ENCODE assay signal across 12 cellular contexts in the genomic region with DNA sequence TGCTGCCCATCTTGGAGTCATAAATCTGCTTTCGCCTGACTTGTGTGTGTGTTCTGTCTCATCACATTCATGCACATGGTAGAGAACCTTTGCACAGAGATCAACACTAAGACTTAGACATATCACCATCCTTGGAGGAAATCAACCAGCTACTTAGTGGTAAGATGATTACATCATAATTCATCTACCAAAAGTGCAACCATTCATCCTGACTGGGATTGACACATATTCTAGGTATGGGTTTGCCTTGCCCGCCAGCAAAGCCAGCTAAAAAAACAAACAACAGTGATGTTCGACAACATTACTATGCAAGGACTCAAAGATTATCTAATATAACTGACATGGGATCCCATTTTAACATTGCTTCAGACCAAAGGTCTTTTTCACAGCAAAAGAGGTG.
DNase-seq lines count a peak whose midpoint lies in the region; ATAC-seq and TF ChIP-seq lines count a peak whose summit lies in the region.
"Had no signal": no experiment of that assay in that cellular context is flagged by ENCODE, and none has a peak within 500 bp of the region (broad histone marks: within the 10 kb centered on the region; RNA-seq: fewer than 3 reads in every experiment).

No MANE protein-coding gene starts in this region.

- H3K9me3 ChIP-seq in adrenal gland (replicated peaks in 1 of 3) = no peaks in the 10 kb centered on the region
- H3K9me3 ChIP-seq in SK-N-SH = no peaks in the 10 kb centered on the region
- H3K9me3 ChIP-seq: BE2C had no signal

- no peak for TF ChIP-seq RAD21 in SK-N-SH (IDR thresholded peaks at IDR 0.05; ENCODE audit: low read length)

- no peak overlapping the region for H2AFZ ChIP-seq in SK-N-SH (ENCODE audit: low read depth)
- H2AFZ ChIP-seq: GM23338 had no signal

- H3K9ac ChIP-seq in SK-N-SH = no peak overlapping the region

- intact Hi-C loops in adrenal gland (cut with DNase I) = no loop called here

- DNase-seq in EL (peak; percentile 35), M059J (ENCODE audit: low read depth) (peak; percentile 34), brain microvascular endothelial cell (peak; percentile 29), iris pigment epithelial cell (ENCODE audit: low read depth) (peak; percentile 67), adrenal gland (no peak), SK-N-SH (no peak)
- DNase-seq: BE2C; CD8-positive, alpha-beta T cell; DMS53; H7 had no signal

- H3K4me2 ChIP-seq in SK-N-SH = no peak overlapping the region
- H3K4me2 ChIP-seq: GM23338 had no signal

- no peaks in the 10 kb centered on the region for H4K20me1 ChIP-seq in SK-N-SH (ENCODE audit: insufficient read depth)

- POLR2A ChIA-PET in SK-N-SH (lab: Yijun Ruan, JAX) = no interaction called here

- H3K79me2 ChIP-seq in SK-N-SH (ENCODE audit: insufficient read depth) = no peaks in the 10 kb centered on the region

- no peak for ATAC-seq in HG02970 (IDR thresholded peaks at IDR 0.05; ENCODE audit: low FRiP score, unreplicated experiment)
- ATAC-seq: CD8-positive, alpha-beta T cell; GM23338 had no signal

- H3K4me3 ChIP-seq in brain microvascular endothelial cell (ENCODE audit: low read depth, low read length) (no peak overlapping the region), adrenal gland (no peak overlapping the region), SK-N-SH (ENCODE audit: low read depth in 2 of 2, low read length in 1 of 2) (no peak overlapping the region)
- H3K4me3 ChIP-seq: GM23338 had no signal

- H3K27me3 ChIP-seq in brain microvascular endothelial cell (replicated peaks) (no peaks in the 10 kb centered on the region), adrenal gland (no peaks in the 10 kb centered on the region), SK-N-SH (ENCODE audit: insufficient read depth) (no peaks in the 10 kb centered on the region)
- H3K27me3 ChIP-seq: BE2C had no signal

- no peaks in the 10 kb centered on the region for H3K4me1 ChIP-seq in adrenal gland (replicated peaks in 1 of 2)
- H3K4me1 ChIP-seq in SK-N-SH (ENCODE audit: control insufficient read depth in 1 of 2, insufficient read depth in 2 of 2, low read depth in 1 of 2, low read length in 1 of 2) = no peaks in the 10 kb centered on the region; a peak in 1 of 4 replicates
- H3K4me1 ChIP-seq: BE2C had no signal

- no peaks in the 10 kb centered on the region for H3K9me2 ChIP-seq in SK-N-SH

- TF ChIP-seq POLR2A in adrenal gland (IDR thresholded peaks at IDR 0.05) = no peak

- H3K27ac ChIP-seq in brain microvascular endothelial cell (no peak overlapping the region), adrenal gland (no peak overlapping the region), SK-N-SH (ENCODE audit: low read depth in 2 of 2, low read length in 1 of 2) (no peak overlapping the region)

- no peak for TF ChIP-seq CTCF in brain microvascular endothelial cell (IDR thresholded peaks at IDR 0.05; ENCODE audit: low read depth, low read length, missing control alignments)
- no peak for TF ChIP-seq CTCF in adrenal gland (IDR thresholded peaks at IDR 0.05)
- TF ChIP-seq CTCF in SK-N-SH (IDR thresholded peaks at IDR 0.05) = no peak

- in situ Hi-C loops in brain microvascular endothelial cell (cut with HindIII; ENCODE audit: low pct_ligation_motif_present, low sequenced_read_pairs) = no loop called here

- CTCF ChIA-PET in SK-N-SH (lab: Yijun Ruan, JAX) = no interaction called here

- TF ChIP-seq EP300 in SK-N-SH (IDR thresholded peaks at IDR 0.05; ENCODE audit: borderline replicate concordance in 1 of 2, low read depth in 1 of 2, low read length in 1 of 2) = no peak

- H3K36me3 ChIP-seq in brain microvascular endothelial cell (replicated peaks) (no peaks in the 10 kb centered on the region), adrenal gland (replicated peaks in 1 of 2) (no peaks in the 10 kb centered on the region), SK-N-SH (replicated peaks in 1 of 2; ENCODE audit: control insufficient read depth in 1 of 2, insufficient read depth in 2 of 2, low read length in 1 of 2) (no peaks in the 10 kb centered on the region)
- H3K36me3 ChIP-seq: BE2C had no signal

- no peaks in the 10 kb centered on the region for H3F3A ChIP-seq in SK-N-SH (replicated peaks; ENCODE audit: insufficient read depth)

- 92 to 95% (median 92%) methylated on average over 3 of the region's 3 CpGs for WGBS in adrenal gland, 4 donors
- 77% methylated on average over 3 of the region's 3 CpGs for WGBS in SK-N-SH (ENCODE audit: low lambda C conversion rate)

TF ChIP-seq in SK-N-SH, 30 proteins besides CTCF, POLR2A, EP300 and RAD21:
- TF ChIP-seq, protein P1, sequence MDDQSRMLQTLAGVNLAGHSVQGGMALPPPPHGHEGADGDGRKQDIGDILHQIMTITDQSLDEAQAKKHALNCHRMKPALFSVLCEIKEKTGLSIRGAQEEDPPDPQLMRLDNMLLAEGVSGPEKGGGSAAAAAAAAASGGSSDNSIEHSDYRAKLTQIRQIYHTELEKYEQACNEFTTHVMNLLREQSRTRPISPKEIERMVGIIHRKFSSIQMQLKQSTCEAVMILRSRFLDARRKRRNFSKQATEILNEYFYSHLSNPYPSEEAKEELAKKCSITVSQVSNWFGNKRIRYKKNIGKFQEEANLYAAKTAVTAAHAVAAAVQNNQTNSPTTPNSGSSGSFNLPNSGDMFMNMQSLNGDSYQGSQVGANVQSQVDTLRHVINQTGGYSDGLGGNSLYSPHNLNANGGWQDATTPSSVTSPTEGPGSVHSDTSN (IDR thresholded peaks at IDR 0.05) = no peak
- TF ChIP-seq, protein P2, sequence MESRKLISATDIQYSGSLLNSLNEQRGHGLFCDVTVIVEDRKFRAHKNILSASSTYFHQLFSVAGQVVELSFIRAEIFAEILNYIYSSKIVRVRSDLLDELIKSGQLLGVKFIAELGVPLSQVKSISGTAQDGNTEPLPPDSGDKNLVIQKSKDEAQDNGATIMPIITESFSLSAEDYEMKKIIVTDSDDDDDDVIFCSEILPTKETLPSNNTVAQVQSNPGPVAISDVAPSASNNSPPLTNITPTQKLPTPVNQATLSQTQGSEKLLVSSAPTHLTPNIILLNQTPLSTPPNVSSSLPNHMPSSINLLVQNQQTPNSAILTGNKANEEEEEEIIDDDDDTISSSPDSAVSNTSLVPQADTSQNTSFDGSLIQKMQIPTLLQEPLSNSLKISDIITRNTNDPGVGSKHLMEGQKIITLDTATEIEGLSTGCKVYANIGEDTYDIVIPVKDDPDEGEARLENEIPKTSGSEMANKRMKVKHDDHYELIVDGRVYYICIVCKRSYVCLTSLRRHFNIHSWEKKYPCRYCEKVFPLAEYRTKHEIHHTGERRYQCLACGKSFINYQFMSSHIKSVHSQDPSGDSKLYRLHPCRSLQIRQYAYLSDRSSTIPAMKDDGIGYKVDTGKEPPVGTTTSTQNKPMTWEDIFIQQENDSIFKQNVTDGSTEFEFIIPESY (IDR thresholded peaks at IDR 0.05; ENCODE audit: borderline replicate concordance, low read depth) = no peak
- TF ChIP-seq SMC3 (IDR thresholded peaks at IDR 0.05; ENCODE audit: low read depth, low read length) (no peak), POLR2AphosphoS5 (IDR thresholded peaks at IDR 0.05; ENCODE audit: low read depth, low read length) (no peak)
- TF ChIP-seq, protein P3, sequence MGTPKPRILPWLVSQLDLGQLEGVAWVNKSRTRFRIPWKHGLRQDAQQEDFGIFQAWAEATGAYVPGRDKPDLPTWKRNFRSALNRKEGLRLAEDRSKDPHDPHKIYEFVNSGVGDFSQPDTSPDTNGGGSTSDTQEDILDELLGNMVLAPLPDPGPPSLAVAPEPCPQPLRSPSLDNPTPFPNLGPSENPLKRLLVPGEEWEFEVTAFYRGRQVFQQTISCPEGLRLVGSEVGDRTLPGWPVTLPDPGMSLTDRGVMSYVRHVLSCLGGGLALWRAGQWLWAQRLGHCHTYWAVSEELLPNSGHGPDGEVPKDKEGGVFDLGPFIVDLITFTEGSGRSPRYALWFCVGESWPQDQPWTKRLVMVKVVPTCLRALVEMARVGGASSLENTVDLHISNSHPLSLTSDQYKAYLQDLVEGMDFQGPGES (IDR thresholded peaks at IDR 0.05; ENCODE audit: low read depth, low read length) = no peak

Comparison
In these comparisons a context has a peak if more than half of its experiments do, and no peak if none do; other contexts are left out.
1. DNase-seq: peak in EL (single experiment), M059J (single experiment), brain microvascular endothelial cell (single experiment) and iris pigment epithelial cell (single experiment); none in adrenal gland (0 of 7) and SK-N-SH (single experiment).